24 cellular contexts compared by ENCODE assay signal in the genomic region with DNA sequence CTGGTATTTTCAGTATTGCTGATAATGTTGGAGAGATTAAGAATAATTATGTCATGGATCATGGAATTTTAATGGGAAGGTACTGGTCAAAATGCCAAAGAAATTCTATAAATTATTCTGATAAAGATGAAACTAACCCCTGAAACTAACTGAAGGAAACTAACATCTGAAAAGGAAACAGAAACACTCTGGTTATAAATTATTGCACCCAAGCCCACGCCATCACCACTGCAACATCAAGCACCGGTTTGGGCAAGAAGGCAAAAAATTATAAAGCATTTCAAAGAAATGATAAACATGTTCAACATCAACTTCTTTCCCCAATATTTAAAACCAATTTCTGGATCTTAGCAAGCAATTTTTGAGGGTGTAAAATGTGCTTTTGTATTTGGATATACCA.
"Had no signal": no experiment of that assay in that cellular context is flagged by ENCODE, and none has a peak within 500 bp of the region (broad histone marks: within the 10 kb centered on the region; RNA-seq: fewer than 3 reads in every experiment).

No MANE protein-coding gene starts in this region.

- H3K4me3 ChIP-seq: left lung, lower lobe of right lung, ovary, right atrium auricular region, right lobe of liver, smooth muscle cell, tibial nerve, uterus had no signal

- ATAC-seq: left colon; left lung; lower lobe of right lung; naive thymus-derived CD8-positive, alpha-beta T cell; right lobe of liver; stimulated activated memory B cell treated with anti-CD40 and anti-IgM and Interleukin-4, amounts not matched to agents 10 μg/mL and 1 μg/mL and 100 μg/mL, for 72 hours; stimulated activated naive CD8-positive, alpha-beta T cell treated with anti-CD3 and anti-CD28 coated beads, Interleukin-15, amount 100 ng/mL, for 72 hours had no signal

- H3K27ac ChIP-seq: left lung, lower lobe of right lung, ovary, right atrium auricular region, right lobe of liver, tibial nerve, uterus had no signal

- H3K27me3 ChIP-seq: left lung, ovary, right atrium auricular region, right lobe of liver, tibial nerve, uterus had no signal

- H3K9me3 ChIP-seq: left lung, lower lobe of right lung, ovary, right atrium auricular region, right lobe of liver, tibial nerve, uterus had no signal

- H3K4me2 ChIP-seq: smooth muscle cell had no signal

- FAIRE-seq: islet of Langerhans, kidney had no signal

- DNase-seq: hippocampal formation; kidney; left colon; left lung; lower lobe of right lung; mammary epithelial cell; mesenchymal stem cell; naive thymus-derived CD8-positive, alpha-beta T cell; occipital lobe; ovary; right lobe of liver; stimulated activated CD4-positive, alpha-beta T cell treated with anti-CD3 and anti-CD28 coated beads, Interleukin-1b, Interleukin-23, amount 100 ng/mL, for 48 hours; stimulated activated CD4-positive, alpha-beta T cell treated with anti-CD3 and anti-CD28 coated beads, Interleukin-2, amount 100 ng/mL, for 48 hours; stimulated activated CD4-positive, alpha-beta T cell treated with anti-CD3 and anti-CD28 coated beads, Interleukin-4, amount 100 ng/mL, for 4 hours; stimulated activated CD8-positive, alpha-beta memory T cell treated with anti-CD3 and anti-CD28 coated beads, Interleukin-4, amount 100 ng/mL, for 48 hours; stimulated activated naive CD4-positive, alpha-beta T cell treated with Interleukin-2 at 50 U/mL for 16 hours; stimulated activated naive CD8-positive, alpha-beta T cell treated with anti-CD3 and anti-CD28 coated beads, Interleukin-15, amount 100 ng/mL, for 72 hours; substantia nigra; uterus had no signal

- H3K36me3 ChIP-seq: ovary, uterus had no signal

- H3K4me1 ChIP-seq: left lung, lower lobe of right lung, right atrium auricular region, right lobe of liver, uterus had no signal
